23 cellular contexts compared by ENCODE assay signal in genomic region chr20:50329981-50330503, GRCh38.
DNase-seq lines count a peak whose midpoint lies in the region; ATAC-seq and TF ChIP-seq lines count a peak whose summit lies in the region.
"Had no signal": no experiment of that assay in that cellular context is flagged by ENCODE, and none has a peak within 500 bp of the region (broad histone marks: within the 10 kb centered on the region; RNA-seq: fewer than 3 reads in every experiment).

No MANE protein-coding gene starts in this region.

- H2BK15ac ChIP-seq in neuronal stem cell (ENCODE audit: low read length) = peak overlapping the region; percentile 49

- peak overlapping the region; percentile 76 for H2AK5ac ChIP-seq in neuronal stem cell (ENCODE audit: low read depth, low read length)

- H3K4me3 Mint-ChIP-seq in activated CD4-positive, alpha-beta T cell treated with anti-CD3 and anti-CD28 coated beads, Interleukin-2, amount 10 ng/mL, durations not matched to agents 24 days and 14 days = no peak overlapping the region
- H3K4me3 Mint-ChIP-seq: CD4-positive, CD25-positive, alpha-beta regulatory T cell; GM23338 had no signal

- H2BK5ac ChIP-seq in neuronal stem cell (ENCODE audit: low read length) = no peak overlapping the region

- H3K4me3 ChIP-seq in BLaER1 (no peak overlapping the region), RWPE2 (ENCODE audit: severe bottlenecking) (no peak overlapping the region), neuronal stem cell (ENCODE audit: low read length in 2 of 2) (no peak overlapping the region)
- H3K4me3 ChIP-seq: GM23338, HAP-1, PC-9 had no signal

- H4K91ac ChIP-seq in neuronal stem cell (ENCODE audit: low read depth, low read length, poor library complexity) = no peak overlapping the region

- no peak overlapping the region for H3K23ac ChIP-seq in neuronal stem cell (ENCODE audit: low read depth, low read length, poor library complexity)

- H4K20me1 ChIP-seq in BLaER1 = no peaks in the 10 kb centered on the region

- H3K79me1 ChIP-seq in neuronal stem cell (ENCODE audit: low read depth, low read length) = no peaks in the 10 kb centered on the region

- no peak for DNase-seq in activated CD4-positive, alpha-beta T cell treated with anti-CD3 and anti-CD28 coated beads, Interleukin-2, amount 10 ng/mL, durations not matched to agents 24 days and 14 days
- DNase-seq in activated CD4-positive, alpha-beta T cell treated with anti-CD3 and anti-CD28 coated beads, Interleukin-2, amount 50 U/mL, for 4 hours = no peak
- DNase-seq in RWPE2 (ENCODE audit: low spot score) (peak; percentile 41), neuronal stem cell (ENCODE audit: low spot score) (no peak), NCI-H128 (lab: John Stamatoyannopoulos, UW; ENCODE audit: unreplicated experiment) (no peak), RKO (ENCODE audit: low spot score) (no peak)
- DNase-seq: ACHN; BE2C; CD4-positive, CD25-positive, alpha-beta regulatory T cell; NCI-H1048; NCI-H1417 treated with DMSO at 0.1 percent for 48 hours; NCI-H1694 treated with DMSO at 0.1 percent for 48 hours; NCI-H2081; NCI-H2227 treated with DMSO at 0.1 percent for 48 hours; NCI-H526 treated with DMSO at 0.1 percent for 48 hours; SHP77 had no signal

- H3K4me2 ChIP-seq in BLaER1 (peak overlapping the region; percentile 53), neuronal stem cell (ENCODE audit: insufficient read depth, low read length, poor library complexity, severe bottlenecking) (no peak overlapping the region)
- H3K4me2 ChIP-seq: GM23338, KMS-11 had no signal

- H3K4me1 ChIP-seq in BLaER1 (peaks cover 9% of the 10 kb centered on the region), RWPE2 (ENCODE audit: insufficient read depth, poor library complexity, severe bottlenecking) (peaks cover 46% of the 10 kb centered on the region), neuronal stem cell (ENCODE audit: control insufficient read depth in 2 of 2, insufficient read depth in 1 of 2, low read depth in 1 of 2, low read length in 2 of 2) (peaks cover 4 to 10% of the 10 kb centered on the region in 2 donors)
- H3K4me1 ChIP-seq: BE2C, HAP-1 had no signal

- H3K9ac ChIP-seq in BLaER1 (no peak overlapping the region), neuronal stem cell (ENCODE audit: low read depth, low read length, poor library complexity) (no peak overlapping the region)
- H3K9ac ChIP-seq: KMS-11 had no signal

- no peak for TF ChIP-seq CTCF in RWPE2 (IDR thresholded peaks at IDR 0.05; ENCODE audit: poor library complexity, severe bottlenecking)

- peaks cover 1% of the 10 kb centered on the region for H3K4me1 Mint-ChIP-seq in activated CD4-positive, alpha-beta T cell treated with anti-CD3 and anti-CD28 coated beads, Interleukin-2, amount 10 ng/mL, durations not matched to agents 24 days and 14 days
- H3K4me1 Mint-ChIP-seq: CD4-positive, CD25-positive, alpha-beta regulatory T cell; GM23338 had no signal

- peaks cover 15% of the 10 kb centered on the region for H3K27me3 Mint-ChIP-seq in activated CD4-positive, alpha-beta T cell treated with anti-CD3 and anti-CD28 coated beads, Interleukin-2, amount 10 ng/mL, durations not matched to agents 24 days and 14 days

- H3K9me3 Mint-ChIP-seq in activated CD4-positive, alpha-beta T cell treated with anti-CD3 and anti-CD28 coated beads, Interleukin-2, amount 10 ng/mL, durations not matched to agents 24 days and 14 days = peaks cover 9% of the 10 kb centered on the region
- H3K9me3 Mint-ChIP-seq: GM23338 had no signal

- no peak overlapping the region for H3K14ac ChIP-seq in neuronal stem cell (ENCODE audit: low read length)

- 100% methylated on average over 3 of the region's 3 CpGs; no CpG with 5 or more reads in 1 of the 2 donors for WGBS in neuronal stem cell (ENCODE audit: extremely low coverage in 2 of 2, insufficient read length in 2 of 2, insufficient replicate concordance in 1 of 2), 2 donors

- H3K27ac ChIP-seq in BLaER1 = no peak overlapping the region
- no peak overlapping the region for H3K27ac ChIP-seq in RWPE2 (ENCODE audit: poor library complexity, severe bottlenecking)
- no peak overlapping the region for H3K27ac ChIP-seq in neuronal stem cell (replicated peaks; ENCODE audit: low read length)
- H3K27ac ChIP-seq: 22Rv1, KMS-11 had no signal

- H3K36me3 Mint-ChIP-seq in activated CD4-positive, alpha-beta T cell treated with anti-CD3 and anti-CD28 coated beads, Interleukin-2, amount 10 ng/mL, durations not matched to agents 24 days and 14 days (ENCODE audit: low read depth) = peaks cover 2% of the 10 kb centered on the region
- H3K36me3 Mint-ChIP-seq: CD4-positive, CD25-positive, alpha-beta regulatory T cell had no signal

- H3K18ac ChIP-seq in neuronal stem cell (ENCODE audit: low read length) = peak overlapping the region; percentile 89

- H3K36me3 ChIP-seq in BLaER1 = no peaks in the 10 kb centered on the region
- no peaks in the 10 kb centered on the region for H3K36me3 ChIP-seq in RWPE2 (ENCODE audit: low read depth)
- no peaks in the 10 kb centered on the region for H3K36me3 ChIP-seq in neuronal stem cell (replicated peaks in 1 of 2; ENCODE audit: control insufficient read depth in 2 of 2, insufficient read depth in 2 of 2, low read length in 2 of 2)
- H3K36me3 ChIP-seq: BE2C, HAP-1 had no signal

- peak overlapping the region; percentile 77 for H2BK120ac ChIP-seq in neuronal stem cell (ENCODE audit: low read depth, low read length)

- no peak overlapping the region for H4K8ac ChIP-seq in neuronal stem cell (ENCODE audit: low read depth, low read length)

- intact Hi-C loops in activated CD4-positive, alpha-beta T cell treated with anti-CD3 and anti-CD28 coated beads, Interleukin-2, amount 10 ng/mL, durations not matched to agents 24 days and 14 days (cut with micrococcal nuclease) = loop anchor here (10.0 kb wide), 1 partner anchor 215 kb away; no protein-coding TSS in a partner anchor

- H3K9me3 ChIP-seq in BLaER1 (peaks cover 23% of the 10 kb centered on the region), RWPE2 (ENCODE audit: severe bottlenecking) (no peaks in the 10 kb centered on the region), neuronal stem cell (replicated peaks in 1 of 2; ENCODE audit: control insufficient read depth in 2 of 2, insufficient read depth in 1 of 2, low read depth in 1 of 2, low read length in 2 of 2) (no peaks in the 10 kb centered on the region)
- H3K9me3 ChIP-seq: BE2C, HAP-1 had no signal

- H3K27me3 ChIP-seq in BLaER1 = no peaks in the 10 kb centered on the region
- H3K27me3 ChIP-seq in RWPE2 (ENCODE audit: insufficient read depth, poor library complexity, severe bottlenecking) = no peaks in the 10 kb centered on the region
- peaks cover 0 to 3% (median 0%) of the 10 kb centered on the region in 3 experiments for H3K27me3 ChIP-seq in neuronal stem cell (ENCODE audit: control insufficient read depth in 3 of 3, insufficient read depth in 3 of 3, low read depth in 1 of 3, low read length in 3 of 3)
- H3K27me3 ChIP-seq: BE2C had no signal

- H3K4ac ChIP-seq in neuronal stem cell (ENCODE audit: low read length) = no peak overlapping the region

- ATAC-seq in RWPE2 (ENCODE audit: low read depth) (no peak), GM21526 (IDR thresholded peaks at IDR 0.05; ENCODE audit: low FRiP score, unreplicated experiment) (no peak)
- ATAC-seq: GM23338 had no signal

- peak overlapping the region; percentile 74 for H2AFZ ChIP-seq in neuronal stem cell (ENCODE audit: low read length)
- H2AFZ ChIP-seq: GM23338, PC-9 had no signal

- H2BK12ac ChIP-seq in neuronal stem cell (ENCODE audit: low read length) = no peak overlapping the region

- peak overlapping the region; percentile 12 for H3K27ac Mint-ChIP-seq in activated CD4-positive, alpha-beta T cell treated with anti-CD3 and anti-CD28 coated beads, Interleukin-2, amount 10 ng/mL, durations not matched to agents 24 days and 14 days
- H3K27ac Mint-ChIP-seq: CD4-positive, CD25-positive, alpha-beta regulatory T cell; GM23338 had no signal
